In genomic region chr15:101210466-101210865, GRCh38 we compare ENCODE assay signal across 15 cellular contexts. TPM values are rescaled to one million over a fixed set of nuclear protein-coding genes. Genes with fewer than 3 reads are reported as not detected.
DNase-seq lines count a peak whose midpoint lies in the region; ATAC-seq lines count a peak whose summit lies in the region.
"Had no signal": no experiment of that assay in that cellular context is flagged by ENCODE, and none has a peak within 500 bp of the region (broad histone marks: within the 10 kb centered on the region; RNA-seq: fewer than 3 reads in every experiment).

No MANE protein-coding gene starts in this region.

- no peaks in the 10 kb centered on the region for H3K9me3 Mint-ChIP-seq in stimulated activated naive CD8-positive, alpha-beta T cell treated with anti-CD3 and anti-CD28 coated beads, Interleukin-15, Interleukin-2, amounts not matched to agents 100 ng/mL and 50 ng/mL, for 24 hours
- H3K9me3 Mint-ChIP-seq in stimulated activated naive CD8-positive, alpha-beta T cell treated with anti-CD3 and anti-CD28 coated beads, Interleukin-15, amount 100 ng/mL, for 72 hours, result no peaks in the 10 kb centered on the region
- peaks cover 4% of the 10 kb centered on the region for H3K9me3 Mint-ChIP-seq in activated naive CD8-positive, alpha-beta T cell (ENCODE audit: low read depth)
- H3K9me3 Mint-ChIP-seq: activated CD4-positive, alpha-beta T cell treated with anti-CD3 and anti-CD28 coated beads, Interleukin-2, amount 10 ng/mL, durations not matched to agents 7 days and 5 days; activated naive CD4-positive, alpha-beta T cell treated with anti-CD3 and anti-CD28 coated beads for 36 hours had no signal

- H3K36me3 ChIP-seq in aorta (ENCODE audit: control insufficient read depth in 1 of 2, insufficient read depth in 2 of 2, low read length in 1 of 2), result no peaks in the 10 kb centered on the region

- peaks cover 95% of the 10 kb centered on the region for H3K4me1 Mint-ChIP-seq in stimulated activated naive CD8-positive, alpha-beta T cell treated with anti-CD3 and anti-CD28 coated beads, Interleukin-15, Interleukin-2, amounts not matched to agents 100 ng/mL and 50 ng/mL, for 24 hours (ENCODE audit: low read depth)
- H3K4me1 Mint-ChIP-seq in stimulated activated naive CD8-positive, alpha-beta T cell treated with anti-CD3 and anti-CD28 coated beads, Interleukin-15, amount 100 ng/mL, for 72 hours, result peaks cover 93% of the 10 kb centered on the region
- H3K4me1 Mint-ChIP-seq in activated naive CD8-positive, alpha-beta T cell (ENCODE audit: low read depth), result peaks cover 92% of the 10 kb centered on the region

- H3K27ac ChIP-seq in right cardiac atrium (ENCODE audit: low read length), result no peak overlapping the region
- no peak overlapping the region for H3K27ac ChIP-seq in aorta (ENCODE audit: low read depth in 1 of 2, low read length in 2 of 2)

- no peak for DNase-seq in stimulated activated naive CD8-positive, alpha-beta T cell treated with anti-CD3 and anti-CD28 coated beads, Interleukin-15, amount 100 ng/mL, for 72 hours
- no peak for DNase-seq in right cardiac atrium
- no peak for DNase-seq in aorta
- DNase-seq in foreskin melanocyte, result no peak
- DNase-seq in AG20443 (ENCODE audit: low spot score), result no peak
- DNase-seq: activated CD4-positive, alpha-beta T cell treated with anti-CD3 and anti-CD28 coated beads, Interleukin-2, amount 10 ng/mL, durations not matched to agents 7 days and 5 days; activated naive CD4-positive, alpha-beta T cell treated with anti-CD3 and anti-CD28 coated beads for 36 hours; BE2C; dermis blood vessel endothelial cell; NCI-H226; SHP77; stimulated activated CD4-positive, alpha-beta T cell treated with anti-CD3 and anti-CD28 coated beads, Interleukin-15, amount 100 ng/mL, for 24 hours had no signal

- 39% methylated on average over 2 of the region's 2 CpGs for WGBS in right cardiac atrium
- 28 to 31% methylated on average over 2 of the region's 2 CpGs for WGBS in aorta, 2 donors

- H3K9me3 ChIP-seq in right cardiac atrium (ENCODE audit: control insufficient read depth, low read length) (no peaks in the 10 kb centered on the region), aorta (ENCODE audit: control insufficient read depth, low read length) (no peaks in the 10 kb centered on the region)
- H3K9me3 ChIP-seq: BE2C had no signal

- H3K27ac Mint-ChIP-seq in stimulated activated naive CD8-positive, alpha-beta T cell treated with anti-CD3 and anti-CD28 coated beads, Interleukin-15, Interleukin-2, amounts not matched to agents 100 ng/mL and 50 ng/mL, for 24 hours, result peak overlapping the region; percentile 42
- no peak overlapping the region for H3K27ac Mint-ChIP-seq in stimulated activated naive CD8-positive, alpha-beta T cell treated with anti-CD3 and anti-CD28 coated beads, Interleukin-15, amount 100 ng/mL, for 72 hours
- peak overlapping the region; percentile 100 for H3K27ac Mint-ChIP-seq in activated naive CD8-positive, alpha-beta T cell
- H3K27ac Mint-ChIP-seq: activated CD4-positive, alpha-beta T cell treated with anti-CD3 and anti-CD28 coated beads, Interleukin-2, amount 10 ng/mL, durations not matched to agents 7 days and 5 days; activated naive CD4-positive, alpha-beta T cell treated with anti-CD3 and anti-CD28 coated beads for 36 hours had no signal

- peaks cover 53% of the 10 kb centered on the region for H3K36me3 Mint-ChIP-seq in stimulated activated naive CD8-positive, alpha-beta T cell treated with anti-CD3 and anti-CD28 coated beads, Interleukin-15, Interleukin-2, amounts not matched to agents 100 ng/mL and 50 ng/mL, for 24 hours (ENCODE audit: low read depth)
- H3K36me3 Mint-ChIP-seq in activated naive CD8-positive, alpha-beta T cell, result peaks cover 16% of the 10 kb centered on the region

- H3K27me3 ChIP-seq in right cardiac atrium (ENCODE audit: control insufficient read depth, insufficient read depth) (no peaks in the 10 kb centered on the region), aorta (ENCODE audit: control insufficient read depth in 1 of 2, insufficient read depth in 2 of 2, low read length in 1 of 2) (no peaks in the 10 kb centered on the region)
- H3K27me3 ChIP-seq: BE2C had no signal

- H3K4me3 ChIP-seq in right cardiac atrium (ENCODE audit: low read length) (no peak overlapping the region), aorta (ENCODE audit: low read length in 2 of 2) (no peak overlapping the region)

- intact Hi-C loops in right cardiac atrium (cut with DNase I), result no loop called here
- intact Hi-C loops in aorta (cut with DNase I), result no loop called here

- no peak for ATAC-seq in stimulated activated naive CD8-positive, alpha-beta T cell treated with anti-CD3 and anti-CD28 coated beads, Interleukin-15, amount 100 ng/mL, for 72 hours
- ATAC-seq in right cardiac atrium (peak; percentile 12 to 27), aorta (ENCODE audit: low FRiP score) (peak; percentile 70), GM18858 (IDR thresholded peaks at IDR 0.05; ENCODE audit: unreplicated experiment) (no peak)

- no peak overlapping the region for H3K4me3 Mint-ChIP-seq in stimulated activated naive CD8-positive, alpha-beta T cell treated with anti-CD3 and anti-CD28 coated beads, Interleukin-15, Interleukin-2, amounts not matched to agents 100 ng/mL and 50 ng/mL, for 24 hours
- no peak overlapping the region for H3K4me3 Mint-ChIP-seq in stimulated activated naive CD8-positive, alpha-beta T cell treated with anti-CD3 and anti-CD28 coated beads, Interleukin-15, amount 100 ng/mL, for 72 hours
- H3K4me3 Mint-ChIP-seq in activated naive CD8-positive, alpha-beta T cell, result no peak overlapping the region
- H3K4me3 Mint-ChIP-seq: activated CD4-positive, alpha-beta T cell treated with anti-CD3 and anti-CD28 coated beads, Interleukin-2, amount 10 ng/mL, durations not matched to agents 7 days and 5 days; activated naive CD4-positive, alpha-beta T cell treated with anti-CD3 and anti-CD28 coated beads for 36 hours had no signal

- H3K27me3 Mint-ChIP-seq in stimulated activated naive CD8-positive, alpha-beta T cell treated with anti-CD3 and anti-CD28 coated beads, Interleukin-15, Interleukin-2, amounts not matched to agents 100 ng/mL and 50 ng/mL, for 24 hours, result no peaks in the 10 kb centered on the region
- H3K27me3 Mint-ChIP-seq in stimulated activated naive CD8-positive, alpha-beta T cell treated with anti-CD3 and anti-CD28 coated beads, Interleukin-15, amount 100 ng/mL, for 72 hours, result no peaks in the 10 kb centered on the region
- no peaks in the 10 kb centered on the region for H3K27me3 Mint-ChIP-seq in activated naive CD8-positive, alpha-beta T cell
- H3K27me3 Mint-ChIP-seq: activated CD4-positive, alpha-beta T cell treated with anti-CD3 and anti-CD28 coated beads, Interleukin-2, amount 10 ng/mL, durations not matched to agents 7 days and 5 days had no signal

- H3K4me1 ChIP-seq in right cardiac atrium (ENCODE audit: control insufficient read depth, insufficient read depth, low read length) (peaks cover 12% of the 10 kb centered on the region), aorta (ENCODE audit: control insufficient read depth in 1 of 2, insufficient read depth in 2 of 2, low read length in 2 of 2) (peaks cover 0 to 7% of the 10 kb centered on the region in 2 donors)

RNA-seq across cellular contexts. Expression of gene CHSY1, which starts 41.4 kb away (rescaled TPM):
- total RNA-seq in right cardiac atrium (10 to 100 TPM; 24.5 to 44.7 (median 28.9) TPM), aorta (10 to 100 TPM; 65.4 to 78.4 TPM)
- polyA plus RNA-seq in right cardiac atrium (11.9 TPM), aorta (10 to 100 TPM; 10.8 to 34.2 TPM)

Comparison
In these comparisons a context has a peak if more than half of its experiments do, and no peak if none do; other contexts are left out.
1. H3K27ac Mint-ChIP-seq: peak in stimulated activated naive CD8-positive, alpha-beta T cell treated with anti-CD3 and anti-CD28 coated beads, Interleukin-15, Interleukin-2, amounts not matched to agents 100 ng/mL and 50 ng/mL, for 24 hours (single experiment) and activated naive CD8-positive, alpha-beta T cell (single experiment); none in stimulated activated naive CD8-positive, alpha-beta T cell treated with anti-CD3 and anti-CD28 coated beads, Interleukin-15, amount 100 ng/mL, for 72 hours (0 of 2).
2. ATAC-seq: peak in right cardiac atrium (2 of 2) and aorta (single experiment); none in stimulated activated naive CD8-positive, alpha-beta T cell treated with anti-CD3 and anti-CD28 coated beads, Interleukin-15, amount 100 ng/mL, for 72 hours (single experiment) and GM18858 (single experiment).